In genomic region chr2:241763551-241764271, GRCh38 we compare ENCODE assay signal across 15 cellular contexts. TPM values are rescaled to one million over a fixed set of nuclear protein-coding genes. Genes with fewer than 3 reads are reported as not detected.
DNase-seq lines count a peak whose midpoint lies in the region; ATAC-seq and TF ChIP-seq lines count a peak whose summit lies in the region.
"Had no signal": no experiment of that assay in that cellular context is flagged by ENCODE, and none has a peak within 500 bp of the region (broad histone marks: within the 10 kb centered on the region; RNA-seq: fewer than 3 reads in every experiment).

No MANE protein-coding gene starts in this region.

- H3K14ac ChIP-seq in H9 (ENCODE audit: insufficient read depth, low read length): no peak overlapping the region

- H2BK120ac ChIP-seq in H9 (ENCODE audit: low read depth, low read length, poor library complexity, severe bottlenecking): no peak overlapping the region

- H3K27me3 ChIP-seq in H9 (ENCODE audit: insufficient read depth, low read length): no peaks in the 10 kb centered on the region
- H3K27me3 ChIP-seq in neural progenitor cell: no peaks in the 10 kb centered on the region
- no peaks in the 10 kb centered on the region for H3K27me3 ChIP-seq in endodermal cell (ENCODE audit: control insufficient read depth, insufficient read depth, low read length, poor library complexity, severe bottlenecking)
- H3K27me3 ChIP-seq: dorsolateral prefrontal cortex had no signal

- no peak overlapping the region for H4K91ac ChIP-seq in H9 (ENCODE audit: insufficient read length, low read depth, low read length)

- H3K4me2 ChIP-seq in H9 (ENCODE audit: insufficient read depth, insufficient read length, low read length) (no peak overlapping the region), neural progenitor cell (no peak overlapping the region)

- H3K27me3 Mint-ChIP-seq in H9 (ENCODE audit: low read depth) (no peaks in the 10 kb centered on the region; the same call in 1 of the 2 replicates), neural progenitor cell (ENCODE audit: insufficient read depth, low read depth) (peaks cover 6% of the 10 kb centered on the region), endodermal cell (ENCODE audit: insufficient read depth) (no peaks in the 10 kb centered on the region)
- no peaks in the 10 kb centered on the region for H3K27me3 Mint-ChIP-seq in central memory CD8-positive, alpha-beta T cell

- no peak for TF ChIP-seq CTCF in H9 (conservative IDR thresholded peaks at IDR 0.05)
- TF ChIP-seq CTCF in neural progenitor cell (IDR thresholded peaks at IDR 0.05): no peak
- TF ChIP-seq CTCF in endodermal cell (conservative IDR thresholded peaks at IDR 0.05): no peak

- peak; percentile 59 for ATAC-seq in central memory CD8-positive, alpha-beta T cell (replicated peaks; ENCODE audit: extremely low read depth, poor library complexity, severe bottlenecking)

- H3T11ph ChIP-seq in H9 (ENCODE audit: low read length): no peak overlapping the region

- no peak overlapping the region for H2AK5ac ChIP-seq in H9 (ENCODE audit: insufficient read length, low read length)

- H3K9me3 ChIP-seq in H9 (ENCODE audit: control insufficient read depth, low read depth, low read length): no peaks in the 10 kb centered on the region
- H3K9me3 ChIP-seq in neural progenitor cell (ENCODE audit: low read depth): no peaks in the 10 kb centered on the region
- H3K9me3 ChIP-seq in endodermal cell (ENCODE audit: control insufficient read depth, low read length): peaks cover 12% of the 10 kb centered on the region

- peak; percentile 58 for DNase-seq in activated CD8-positive, alpha-beta memory T cell treated with anti-CD3 and anti-CD28 coated beads, Interleukin-2, amount 50 U/mL, for 48 hours
- no peak for DNase-seq in activated CD8-positive, alpha-beta memory T cell treated with anti-CD3 and anti-CD28 coated beads, Interleukin-2, amount 50 U/mL, for 4 hours
- DNase-seq in H9 (peak; percentile 12), neural progenitor cell (ENCODE audit: low spot score) (no peak), endodermal cell (no peak), caudate nucleus (lab: John Stamatoyannopoulos, UW) (no peak)
- DNase-seq in central memory CD8-positive, alpha-beta T cell (ENCODE audit: low spot score in 2 of 2): peak in 1 of 2 donors; percentile 68
- no peak for DNase-seq in stimulated activated CD4-positive, alpha-beta T cell treated with anti-CD3 and anti-CD28 coated beads, Interleukin-2, amount 100 ng/mL, for 24 hours
- DNase-seq: left ventricle myocardium superior, NCI-H1105, NCI-H226 had no signal

- no peak overlapping the region for H3K9ac ChIP-seq in H9 (ENCODE audit: extremely low read depth, insufficient read length, low read length)
- no peak overlapping the region for H3K9ac ChIP-seq in neural progenitor cell
- H3K9ac ChIP-seq in endodermal cell (ENCODE audit: extremely low read depth, low read length, poor library complexity, severe bottlenecking): no peak overlapping the region

- H3K18ac ChIP-seq in H9 (ENCODE audit: insufficient read length, low read depth, low read length): no peak overlapping the region

- H2AFZ ChIP-seq in H9 (ENCODE audit: low read length) (no peak overlapping the region), neural progenitor cell (replicated peaks) (no peak overlapping the region)

- no peak overlapping the region for H3K4ac ChIP-seq in H9 (ENCODE audit: low read depth, low read length)

- H3K23me2 ChIP-seq in H9 (ENCODE audit: insufficient read length, low read depth, low read length, poor library complexity, severe bottlenecking): no peaks in the 10 kb centered on the region

- H2BK20ac ChIP-seq in H9 (ENCODE audit: low read depth, low read length, poor library complexity, severe bottlenecking): no peak overlapping the region

- H4K8ac ChIP-seq in H9 (replicated peaks; ENCODE audit: insufficient read length, low read depth, low read length): no peak overlapping the region

- H3K36me3 ChIP-seq in neural progenitor cell: peaks cover 3% of the 10 kb centered on the region
- H3K36me3 ChIP-seq in endodermal cell (ENCODE audit: control insufficient read depth, insufficient read depth, low read length): peaks cover 20% of the 10 kb centered on the region

- H3K27ac Mint-ChIP-seq in H9: no peak overlapping the region
- peak overlapping the region; percentile 99 for H3K27ac Mint-ChIP-seq in central memory CD8-positive, alpha-beta T cell (ENCODE audit: low read depth)
- peak overlapping the region; percentile 42 for H3K27ac Mint-ChIP-seq in neural progenitor cell
- H3K27ac Mint-ChIP-seq in endodermal cell: no peak overlapping the region

- H3K27ac ChIP-seq in H9 (ENCODE audit: insufficient read length, low read depth, low read length): no peak overlapping the region
- H3K27ac ChIP-seq in neural progenitor cell: no peak overlapping the region
- H3K27ac ChIP-seq in endodermal cell (ENCODE audit: low read depth, low read length): no peak overlapping the region
- H3K27ac ChIP-seq in caudate nucleus (ENCODE audit: low read depth, low read length): no peak overlapping the region
- H3K27ac ChIP-seq: dorsolateral prefrontal cortex had no signal

- no peaks in the 10 kb centered on the region for H3K79me2 ChIP-seq in H9 (ENCODE audit: insufficient read depth, low read length)
- no peaks in the 10 kb centered on the region for H3K79me2 ChIP-seq in neural progenitor cell (ENCODE audit: low read depth)

- WGBS in H9 (ENCODE audit: extremely low coverage, insufficient read length, low lambda C conversion rate): no CpG with 5 or more reads among the region's 20 CpGs
- WGBS in endodermal cell (ENCODE audit: insufficient coverage in 1 of 2, insufficient read length in 1 of 2), 2 experiments: 91 to 93% methylated on average over 15 to 20 of the region's 20 CpGs

- peaks cover 15 to 18% (median 15%) of the 10 kb centered on the region in 3 experiments for H3K36me3 Mint-ChIP-seq in H9 (ENCODE audit: insufficient read depth in 1 of 3, low read depth in 3 of 3)
- peaks cover 29% of the 10 kb centered on the region for H3K36me3 Mint-ChIP-seq in central memory CD8-positive, alpha-beta T cell (ENCODE audit: insufficient read depth)
- peaks cover 12% of the 10 kb centered on the region for H3K36me3 Mint-ChIP-seq in neural progenitor cell
- H3K36me3 Mint-ChIP-seq in endodermal cell (ENCODE audit: low read depth): peaks cover 24% of the 10 kb centered on the region

- no peaks in the 10 kb centered on the region for H3K4me1 ChIP-seq in H9 (ENCODE audit: insufficient read depth, low read length)
- H3K4me1 ChIP-seq in neural progenitor cell: peaks cover 8% of the 10 kb centered on the region
- H3K4me1 ChIP-seq in endodermal cell (ENCODE audit: control insufficient read depth, insufficient read depth, low read length): no peaks in the 10 kb centered on the region

- H4K20me1 ChIP-seq in H9 (ENCODE audit: control insufficient read depth, insufficient read depth, insufficient read length) (no peaks in the 10 kb centered on the region), neural progenitor cell (ENCODE audit: low read depth) (peaks cover 10% of the 10 kb centered on the region)

- H3K56ac ChIP-seq in H9 (ENCODE audit: insufficient read length, low read depth, low read length): no peak overlapping the region

- no peak overlapping the region for H2BK15ac ChIP-seq in H9 (ENCODE audit: low read depth, low read length)

- H3K4me1 Mint-ChIP-seq in H9: peaks cover 4 to 16% of the 10 kb centered on the region in 2 experiments
- peaks cover 37% of the 10 kb centered on the region for H3K4me1 Mint-ChIP-seq in central memory CD8-positive, alpha-beta T cell
- H3K4me1 Mint-ChIP-seq in neural progenitor cell: peaks cover 24% of the 10 kb centered on the region
- peaks cover 1% of the 10 kb centered on the region for H3K4me1 Mint-ChIP-seq in endodermal cell

- H4K5ac ChIP-seq in H9 (ENCODE audit: insufficient read length, low read depth, low read length): no peak overlapping the region

- no peak overlapping the region for H2BK12ac ChIP-seq in H9 (ENCODE audit: insufficient read length, low read depth, low read length)

- no peak overlapping the region for H3K4me3 Mint-ChIP-seq in H9
- peak overlapping the region; percentile 78 for H3K4me3 Mint-ChIP-seq in central memory CD8-positive, alpha-beta T cell
- no peak overlapping the region for H3K4me3 Mint-ChIP-seq in neural progenitor cell
- H3K4me3 Mint-ChIP-seq in endodermal cell: no peak overlapping the region

- H3F3A ChIP-seq in neural progenitor cell (ENCODE audit: low read depth): peaks cover 24% of the 10 kb centered on the region

- peaks cover 11 to 14% of the 10 kb centered on the region in 2 experiments for H3K9me3 Mint-ChIP-seq in H9
- no peaks in the 10 kb centered on the region for H3K9me3 Mint-ChIP-seq in central memory CD8-positive, alpha-beta T cell
- peaks cover 6% of the 10 kb centered on the region for H3K9me3 Mint-ChIP-seq in neural progenitor cell
- H3K9me3 Mint-ChIP-seq in endodermal cell: peaks cover 13% of the 10 kb centered on the region

- H3K23ac ChIP-seq in H9 (ENCODE audit: insufficient read length, low read depth, low read length): no peak overlapping the region

- H2BK5ac ChIP-seq in H9 (ENCODE audit: insufficient read length, low read length): no peak overlapping the region

- H3K79me1 ChIP-seq in H9 (ENCODE audit: insufficient read depth, low read depth, low read length, poor library complexity, severe bottlenecking): no peaks in the 10 kb centered on the region

- H3K4me3 ChIP-seq in neural progenitor cell: no peak overlapping the region
- H3K4me3 ChIP-seq in endodermal cell (ENCODE audit: low read length): no peak overlapping the region
- H3K4me3 ChIP-seq: dorsolateral prefrontal cortex, SK-N-MC had no signal

RNA-seq across cellular contexts. Expression of gene GAL3ST2, which starts 12.9 kb away (rescaled TPM):
- total RNA-seq in H9 (2021) (0.33 and 0.37 TPM in 2 replicates), neural progenitor cell (ENCODE audit: low replicate concordance) (0.09 TPM in 1 of 2 replicates, not detected in the other), endodermal cell (under 1 TPM; 0.57 to 0.91 TPM)
- polyA plus RNA-seq in endodermal cell (2013, experiment 1 of 2): not detected
- not detected for polyA plus RNA-seq in endodermal cell (2013, experiment 2 of 2)
- total RNA-seq: astrocyte, H1, left ventricle myocardium superior had no signal
- polyA plus RNA-seq: H1 had no signal

RNA-seq across cellular contexts. Expression of gene D2HGDH, which starts 29.3 kb away (rescaled TPM):
- total RNA-seq in H9 (2021) (10.0 TPM in 2 replicates), neural progenitor cell (ENCODE audit: low replicate concordance) (3.5 and 15.4 TPM in 2 replicates), endodermal cell (10 to 100 TPM; 25.1 to 34.8 TPM)
- polyA plus RNA-seq in endodermal cell (2013, experiment 1 of 2): 21.2 TPM
- polyA plus RNA-seq in endodermal cell (2013, experiment 2 of 2): 19.8 TPM

RNA-seq across cellular contexts. Expression of gene NEU4, which starts 45.3 kb away (rescaled TPM):
- 0.42 and 0.70 TPM in 2 replicates for total RNA-seq in H9 (2021)
- total RNA-seq in neural progenitor cell (ENCODE audit: low replicate concordance): 1.2 TPM in 1 of 2 replicates, not detected in the other
- total RNA-seq in endodermal cell: 1 to 10 TPM; 1.2 TPM
- 0.36 TPM for polyA plus RNA-seq in endodermal cell (2013, experiment 1 of 2)
- 0.70 TPM for polyA plus RNA-seq in endodermal cell (2013, experiment 2 of 2)

Comparison
In these comparisons a context has a peak if more than half of its experiments do, and no peak if none do; other contexts are left out.
1. DNase-seq: peak in activated CD8-positive, alpha-beta memory T cell treated with anti-CD3 and anti-CD28 coated beads, Interleukin-2, amount 50 U/mL, for 48 hours (single experiment) and H9 (single experiment); none in activated CD8-positive, alpha-beta memory T cell treated with anti-CD3 and anti-CD28 coated beads, Interleukin-2, amount 50 U/mL, for 4 hours (single experiment), neural progenitor cell (single experiment), endodermal cell (single experiment), caudate nucleus (0 of 61) and stimulated activated CD4-positive, alpha-beta T cell treated with anti-CD3 and anti-CD28 coated beads, Interleukin-2, amount 100 ng/mL, for 24 hours (0 of 2).
2. H3K27ac Mint-ChIP-seq: peak in central memory CD8-positive, alpha-beta T cell (single experiment) and neural progenitor cell (single experiment); none in H9 (0 of 3) and endodermal cell (single experiment).